8 cellular contexts compared by ENCODE assay signal in the genomic region with DNA sequence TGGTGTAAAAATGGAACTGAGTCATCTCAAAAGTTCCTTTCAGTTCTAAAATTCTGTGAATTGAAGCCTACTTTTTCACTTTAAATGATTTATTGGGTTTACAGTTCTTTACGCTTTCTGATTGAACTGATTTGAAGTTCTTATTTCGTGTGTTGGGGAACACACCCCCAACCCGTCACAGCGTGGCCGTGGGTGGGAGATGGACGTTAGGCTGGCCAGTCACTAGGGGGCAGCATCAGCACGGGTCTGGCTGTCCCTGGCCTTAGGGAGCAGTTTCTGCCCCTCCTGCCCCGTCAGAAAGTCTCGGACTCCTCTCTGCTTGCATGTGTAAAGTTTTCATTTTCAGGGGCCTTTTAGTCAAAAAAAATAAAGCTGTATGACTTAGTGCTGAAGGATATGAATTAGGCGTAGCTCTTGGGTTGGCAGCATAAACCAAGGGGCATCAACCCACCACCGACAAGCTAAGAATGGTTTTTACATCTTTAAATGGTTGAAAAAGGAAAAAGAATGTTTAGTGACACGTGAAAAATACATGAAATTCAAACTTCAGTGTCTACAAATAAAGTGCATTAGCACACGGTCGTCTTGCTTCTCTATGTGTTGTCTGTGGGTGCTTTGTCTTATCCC.
A peak's percentile ranks its signal among the peaks of the same experiment; 100 is the strongest.
DNase-seq lines count a peak whose midpoint lies in the region; ATAC-seq and TF ChIP-seq lines count a peak whose summit lies in the region.

No MANE protein-coding gene starts in this region.

- H3K4me1 ChIP-seq in KMS-11 (ENCODE audit: low read depth, poor library complexity, severe bottlenecking) (peaks cover 20% of the 10 kb centered on the region), SJSA1 (replicated peaks) (peaks cover 10% of the 10 kb centered on the region; the same call in 1 of the 2 replicates), uterus (no peaks in the 10 kb centered on the region)

- intact Hi-C loops in uterus (cut with DNase I; ENCODE audit: low total_unique reads) = loop anchor here (5.0 to 10.0 kb wide), 2 partner anchors 119 to 396 kb away; no protein-coding TSS in a partner anchor

- TF ChIP-seq CTCF in KMS-11 (conservative IDR thresholded peaks at IDR 0.05; ENCODE audit: low read depth, low read length) (peak; percentile 93), uterus (IDR thresholded peaks at IDR 0.05) (peak; percentile 63 to 79 (median 72))

- no peak for TF ChIP-seq POLR2A in uterus (IDR thresholded peaks at IDR 0.05)

- H4K20me1 ChIP-seq in KMS-11 (ENCODE audit: insufficient read depth) = no peaks in the 10 kb centered on the region

- DNase-seq in DMS153 treated with DMSO at 0.1 percent for 48 hours (lab: John Stamatoyannopoulos, UW; ENCODE audit: unreplicated experiment) (peak; percentile 36), SJSA1 (ENCODE audit: low read depth in 1 of 2, low spot score in 2 of 2) (peak; percentile 57 to 73), glomerular visceral epithelial cell (ENCODE audit: extremely low spot score) (peak; percentile 63), pons (ENCODE audit: low spot score) (peak; percentile 89), uterus (peak; percentile 60 to 64)
- peak; percentile 70 for DNase-seq in activated naive CD4-positive, alpha-beta T cell treated with anti-CD3 and anti-CD28 coated beads, Interleukin-2, amount 50 U/mL, for 16 hours

- H3K9me3 ChIP-seq in SJSA1 (replicated peaks) = no peaks in the 10 kb centered on the region
- H3K9me3 ChIP-seq in uterus = no peaks in the 10 kb centered on the region

- ATAC-seq in GM21526 (IDR thresholded peaks at IDR 0.05; ENCODE audit: low FRiP score, unreplicated experiment) = peak; percentile 54

- H3K4me3 ChIP-seq in KMS-11 (IDR thresholded peaks at IDR 0.05; ENCODE audit: insufficient read depth, low read depth, low read length) (no peak overlapping the region), SJSA1 (no peak overlapping the region), uterus (no peak overlapping the region)

- no peak overlapping the region for H3K9ac ChIP-seq in KMS-11

- no peak overlapping the region for H2AFZ ChIP-seq in KMS-11 (ENCODE audit: low read depth)

- no peaks in the 10 kb centered on the region for H3K79me2 ChIP-seq in KMS-11 (ENCODE audit: insufficient read depth, low read depth)

- no peaks in the 10 kb centered on the region for H3K27me3 ChIP-seq in KMS-11 (ENCODE audit: insufficient read depth, low read depth)
- H3K27me3 ChIP-seq in SJSA1 (replicated peaks) = peaks cover 9% of the 10 kb centered on the region
- H3K27me3 ChIP-seq in uterus = no peaks in the 10 kb centered on the region

- H3K36me3 ChIP-seq in KMS-11 (ENCODE audit: insufficient read depth) (no peaks in the 10 kb centered on the region), SJSA1 (no peaks in the 10 kb centered on the region), uterus (no peaks in the 10 kb centered on the region)

- no peak overlapping the region for H3K27ac ChIP-seq in KMS-11
- no peak overlapping the region for H3K27ac ChIP-seq in SJSA1
- no peak overlapping the region for H3K27ac ChIP-seq in uterus

- 0 out of 2 replicates have a peak overlapping the region, but pooled peaks have one; percentile 22 for H3K4me2 ChIP-seq in KMS-11

Comparison
In these comparisons a context has a peak if more than half of its experiments do, and no peak if none do; other contexts are left out.
1. DNase-seq: peak in every context shown above with its lines; median percentile 89 in pons; 70 in activated naive CD4-positive, alpha-beta T cell treated with anti-CD3 and anti-CD28 coated beads, Interleukin-2, amount 50 U/mL, for 16 hours; 65 in SJSA1; 63 in glomerular visceral epithelial cell; 62 in uterus; 36 in DMS153 treated with DMSO at 0.1 percent for 48 hours.